Comparison of ENCODE assay signal across 13 cellular contexts in genomic region chr7:110522751-110523200, GRCh38.
DNase-seq lines count a peak whose midpoint lies in the region; ATAC-seq and TF ChIP-seq lines count a peak whose summit lies in the region.
"Had no signal": no experiment of that assay in that cellular context is flagged by ENCODE, and none has a peak within 500 bp of the region (broad histone marks: within the 10 kb centered on the region; RNA-seq: fewer than 3 reads in every experiment).

No MANE protein-coding gene starts in this region.

- ATAC-seq in DND-41 (ENCODE audit: insufficient read depth, low read depth) (peak; percentile 67), GM18505 (IDR thresholded peaks at IDR 0.05; ENCODE audit: unreplicated experiment) (no peak)
- ATAC-seq: activated naive CD4-positive, alpha-beta T cell treated with anti-CD3 and anti-CD28 coated beads, Interleukin-2, amount 50 U/mL, for 72 hours had no signal

- H3K9ac ChIP-seq in DND-41 (ENCODE audit: low read depth, low read length) (peak overlapping the region; percentile 60), liver (ENCODE audit: low read depth in 1 of 2, low read length in 2 of 2) (peak overlapping the region in 1 of 2 donors; percentile 60)

- H3K4me3 ChIP-seq in DND-41 (ENCODE audit: low read depth in 1 of 2, low read length in 2 of 2) (peak overlapping the region in 1 of 2 experiments; percentile 35; a peak in 2 of 4 replicates), SJCRH30 (no peak overlapping the region), liver (ENCODE audit: low read depth in 1 of 3, low read length in 3 of 3) (no peak overlapping the region)
- H3K4me3 ChIP-seq: skin epidermis had no signal

- peaks cover 82% of the 10 kb centered on the region for H3K79me2 ChIP-seq in DND-41 (ENCODE audit: insufficient read depth, low read length)

- peak; percentile 46 for DNase-seq in DND-41
- DNase-seq in NCI-H1105 treated with DMSO at 0.1 percent for 48 hours (lab: John Stamatoyannopoulos, UW), result peak; percentile 45
- peak; percentile 25 to 43 for DNase-seq in SJCRH30
- no peak for DNase-seq in activated CD8-positive, alpha-beta memory T cell treated with anti-CD3 and anti-CD28 coated beads, Interleukin-2, amount 50 U/mL, for 4 hours
- DNase-seq in NCI-H226, result no peak
- DNase-seq in activated CD8-positive, alpha-beta memory T cell treated with anti-CD3 and anti-CD28 coated beads for 24 hours, result no peak
- DNase-seq: activated CD4-positive, alpha-beta T cell treated with anti-CD3 and anti-CD28 coated beads for 1 hour; HCEC 1CT had no signal

- TF ChIP-seq RAD21 in liver (IDR thresholded peaks at IDR 0.05), result no peak

- H3K9me3 ChIP-seq in DND-41 (ENCODE audit: insufficient read depth, low read length, severe bottlenecking), result peaks cover 26% of the 10 kb centered on the region
- no peaks in the 10 kb centered on the region for H3K9me3 ChIP-seq in SJCRH30 (replicated peaks)
- H3K9me3 ChIP-seq in liver (ENCODE audit: control insufficient read depth in 4 of 4, low read length in 3 of 4), result no peaks in the 10 kb centered on the region

- TF ChIP-seq POLR2A in GM18505 (IDR thresholded peaks at IDR 0.05; ENCODE audit: borderline replicate concordance, extremely low read depth, insufficient read depth, insufficient read length), result no peak

- H3K4me1 ChIP-seq in DND-41 (ENCODE audit: insufficient read depth, low read length), result peaks cover 82% of the 10 kb centered on the region
- peaks cover 18% of the 10 kb centered on the region for H3K4me1 ChIP-seq in SJCRH30
- peaks cover 0 to 28% (median 16%) of the 10 kb centered on the region in 4 donors for H3K4me1 ChIP-seq in liver (ENCODE audit: control insufficient read depth in 4 of 4, insufficient read depth in 4 of 4, low read length in 3 of 4)

- peak overlapping the region; percentile 98 for H3K27ac ChIP-seq in DND-41 (ENCODE audit: low read length)
- H3K27ac ChIP-seq in SJCRH30, result peak overlapping the region; percentile 46
- H3K27ac ChIP-seq in liver (ENCODE audit: low read depth in 1 of 2, low read length in 2 of 2), result peak overlapping the region; percentile 84 to 88
- H3K27ac ChIP-seq: epithelial cell of prostate, skin epidermis had no signal

- H4K20me1 ChIP-seq in DND-41 (ENCODE audit: insufficient read depth, low read length), result no peaks in the 10 kb centered on the region

- H2AFZ ChIP-seq in DND-41 (ENCODE audit: low read depth, low read length), result peak overlapping the region; percentile 60

- peaks cover 56% of the 10 kb centered on the region for H3K36me3 ChIP-seq in DND-41 (ENCODE audit: insufficient read depth, low read length)
- no peaks in the 10 kb centered on the region for H3K36me3 ChIP-seq in SJCRH30
- H3K36me3 ChIP-seq in liver (ENCODE audit: control insufficient read depth in 4 of 4, insufficient read depth in 3 of 4, low read depth in 1 of 4, low read length in 3 of 4), result no peaks in the 10 kb centered on the region

- 33% methylated on average over 3 of the region's 3 CpGs for WGBS in liver

- no peak for TF ChIP-seq CTCF in DND-41 (IDR thresholded peaks at IDR 0.05; ENCODE audit: borderline replicate concordance, extremely low read depth, low read length, poor library complexity, severe bottlenecking)
- TF ChIP-seq CTCF in liver (IDR thresholded peaks at IDR 0.05; ENCODE audit: low read depth, low read length, missing input control), result no peak

- peak overlapping the region; percentile 60 for H3K4me2 ChIP-seq in DND-41 (ENCODE audit: insufficient read depth, low read length)

- H3K27me3 ChIP-seq in DND-41 (ENCODE audit: insufficient read depth, low read length, poor library complexity) (no peaks in the 10 kb centered on the region), SJCRH30 (no peaks in the 10 kb centered on the region), liver (ENCODE audit: control insufficient read depth in 4 of 4, insufficient read depth in 4 of 4, low read length in 3 of 4) (no peaks in the 10 kb centered on the region)

TF ChIP-seq in liver, 16 proteins besides CTCF, POLR2A, EP300 and RAD21:
- TF ChIP-seq EGR1 (IDR thresholded peaks at IDR 0.05; ENCODE audit: low read depth in 2 of 2) (no peak), NR2F2 (IDR thresholded peaks at IDR 0.05) (peak; percentile 14), HNF4G (IDR thresholded peaks at IDR 0.05) (no peak), HNF4A (conservative IDR thresholded peaks at IDR 0.05) (peak; percentile 20 to 56), FOXA1 (IDR thresholded peaks at IDR 0.05) (peak; percentile 20), REST (IDR thresholded peaks at IDR 0.05) (peak; percentile 24), SP1 (IDR thresholded peaks at IDR 0.05) (peak; percentile 79), TAF1 (conservative IDR thresholded peaks at IDR 0.05) (no peak), FOXA2 (IDR thresholded peaks at IDR 0.05) (peak; percentile 83), RXRA (IDR thresholded peaks at IDR 0.05) (peak; percentile 61 to 73), ZBTB33 (IDR thresholded peaks at IDR 0.05) (peak; percentile 14), GABPA (IDR thresholded peaks at IDR 0.05 in 1 of 2, conservative IDR thresholded peaks at IDR 0.05 in 1 of 2) (no peak), YY1 (IDR thresholded peaks at IDR 0.05) (peak; percentile 23), JUND (IDR thresholded peaks at IDR 0.05) (peak in 1 of 2 donors; percentile 56)
- TF ChIP-seq, protein P1, sequence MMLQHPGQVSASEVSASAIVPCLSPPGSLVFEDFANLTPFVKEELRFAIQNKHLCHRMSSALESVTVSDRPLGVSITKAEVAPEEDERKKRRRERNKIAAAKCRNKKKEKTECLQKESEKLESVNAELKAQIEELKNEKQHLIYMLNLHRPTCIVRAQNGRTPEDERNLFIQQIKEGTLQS (IDR thresholded peaks at IDR 0.05), result no peak
- TF ChIP-seq, protein P2, sequence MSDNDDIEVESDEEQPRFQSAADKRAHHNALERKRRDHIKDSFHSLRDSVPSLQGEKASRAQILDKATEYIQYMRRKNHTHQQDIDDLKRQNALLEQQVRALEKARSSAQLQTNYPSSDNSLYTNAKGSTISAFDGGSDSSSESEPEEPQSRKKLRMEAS (IDR thresholded peaks at IDR 0.05), result peak; percentile 36

Comparison
In these comparisons a context has a peak if more than half of its experiments do, and no peak if none do; other contexts are left out.
1. DNase-seq: peak in DND-41 (single experiment), NCI-H1105 treated with DMSO at 0.1 percent for 48 hours (single experiment) and SJCRH30 (2 of 2); none in activated CD8-positive, alpha-beta memory T cell treated with anti-CD3 and anti-CD28 coated beads, Interleukin-2, amount 50 U/mL, for 4 hours (single experiment), NCI-H226 (single experiment) and activated CD8-positive, alpha-beta memory T cell treated with anti-CD3 and anti-CD28 coated beads for 24 hours (single experiment).
2. H3K27ac ChIP-seq: peak in every context shown above with its lines; median percentile 98 in DND-41; 86 in liver; 46 in SJCRH30.